ENCODE assay signal across 13 cellular contexts in the genomic region with DNA sequence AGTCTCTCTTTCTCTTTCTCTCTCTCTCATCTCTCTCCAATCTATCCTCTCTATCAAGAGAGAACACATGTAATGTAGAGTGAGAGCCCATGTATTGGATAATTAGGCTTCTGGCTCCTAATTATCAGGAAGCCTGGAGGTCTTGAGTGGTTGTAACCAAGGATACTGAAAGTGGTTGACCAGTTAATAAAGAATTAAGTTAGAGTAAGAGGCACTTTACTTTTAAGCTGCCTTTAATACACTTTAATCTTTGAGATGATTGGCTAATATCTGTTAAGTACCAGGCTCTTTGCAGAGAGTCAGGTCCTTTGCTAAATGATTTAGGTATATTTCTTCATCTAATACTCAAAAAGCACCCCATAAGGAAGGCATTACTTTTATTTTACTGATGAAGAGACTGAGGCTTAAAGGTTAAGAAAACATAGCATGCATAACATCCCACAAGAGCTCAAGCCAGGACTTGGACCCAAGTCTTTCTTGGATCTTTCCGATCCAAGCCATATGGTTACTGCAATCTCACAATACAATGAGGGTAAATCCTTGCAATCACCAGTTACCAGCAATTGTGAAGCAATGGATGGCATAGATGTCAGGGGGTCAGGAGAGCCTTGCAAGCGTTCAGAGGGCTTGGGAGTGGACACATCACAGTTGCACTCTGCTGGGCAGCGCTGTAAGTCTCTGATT. TPM values are rescaled to one million over a fixed set of nuclear protein-coding genes. Genes with fewer than 3 reads are reported as not detected.
DNase-seq lines count a peak whose midpoint lies in the region; ATAC-seq and TF ChIP-seq lines count a peak whose summit lies in the region.
"Had no signal": no experiment of that assay in that cellular context is flagged by ENCODE, and none has a peak within 500 bp of the region (broad histone marks: within the 10 kb centered on the region; RNA-seq: fewer than 3 reads in every experiment).

No MANE protein-coding gene starts in this region.

- no peaks in the 10 kb centered on the region for H3K27me3 ChIP-seq in CD8-positive, alpha-beta T cell (ENCODE audit: insufficient read depth, low read length)

- CTCF ChIA-PET in CD8-positive, alpha-beta T cell (lab: Charles Lee): interaction anchor here (1.4 to 8.9 kb wide), 6 partner anchors 10 to 163 kb away, joined by 3 to 57 read pairs (median 5); partner anchors contain the start of gene CD44

- no peak for ATAC-seq in CD8-positive, alpha-beta T cell
- no peak for ATAC-seq in activated naive CD8-positive, alpha-beta T cell treated with anti-CD3 and anti-CD28 coated beads, Interleukin-2, amount 10 ng/mL, durations not matched to agents 7 days and 5 days (ENCODE audit: low read depth)
- no peak for ATAC-seq in natural killer cell treated with Interleukin-12 subunit alpha and Interleukin-12 subunit beta and Interleukin-15 and Interleukin-18, amount 100 ng/mL, for 72 hours
- ATAC-seq in HG03565 (IDR thresholded peaks at IDR 0.05; ENCODE audit: unreplicated experiment): no peak

- no peaks in the 10 kb centered on the region for H3K9me3 Mint-ChIP-seq in CD8-positive, alpha-beta T cell
- no peaks in the 10 kb centered on the region for H3K9me3 Mint-ChIP-seq in activated naive CD8-positive, alpha-beta T cell treated with anti-CD3 and anti-CD28 coated beads, Interleukin-2, amount 10 ng/mL, durations not matched to agents 7 days and 5 days
- no peaks in the 10 kb centered on the region for H3K9me3 Mint-ChIP-seq in natural killer cell treated with Interleukin-12 subunit alpha and Interleukin-12 subunit beta and Interleukin-15 and Interleukin-18, amount 100 ng/mL, for 72 hours

- DNase-seq in CD8-positive, alpha-beta T cell: no peak
- DNase-seq in NCI-H1105 (lab: John Stamatoyannopoulos, UW): peak; percentile 34
- no peak for DNase-seq in activated naive CD8-positive, alpha-beta T cell treated with anti-CD3 and anti-CD28 coated beads, Interleukin-2, amount 10 ng/mL, durations not matched to agents 7 days and 5 days
- DNase-seq in natural killer cell treated with Interleukin-12 subunit alpha and Interleukin-12 subunit beta and Interleukin-15 and Interleukin-18, amount 100 ng/mL, for 72 hours (ENCODE audit: low spot score): no peak
- no peak for DNase-seq in mesenteric fat pad (ENCODE audit: low spot score)
- DNase-seq in substantia nigra (lab: John Stamatoyannopoulos, UW): no peak
- no peak for DNase-seq in hepatic stellate cell (ENCODE audit: low spot score)
- DNase-seq: activated CD4-positive, alpha-beta T cell treated with anti-CD3 and anti-CD28 coated beads, Interleukin-2, amount 50 U/mL, for 1 hour; KG1; NCI-H345; SIG-M5; small intestine had no signal

- H3K36me3 Mint-ChIP-seq in CD8-positive, alpha-beta T cell: peaks cover 65% of the 10 kb centered on the region
- H3K36me3 Mint-ChIP-seq in activated naive CD8-positive, alpha-beta T cell treated with anti-CD3 and anti-CD28 coated beads, Interleukin-2, amount 10 ng/mL, durations not matched to agents 7 days and 5 days: peaks cover 31% of the 10 kb centered on the region
- H3K36me3 Mint-ChIP-seq in natural killer cell treated with Interleukin-12 subunit alpha and Interleukin-12 subunit beta and Interleukin-15 and Interleukin-18, amount 100 ng/mL, for 72 hours: peaks cover 28% of the 10 kb centered on the region

- H3K27ac Mint-ChIP-seq in CD8-positive, alpha-beta T cell: peak overlapping the region; percentile 100
- H3K27ac Mint-ChIP-seq in activated naive CD8-positive, alpha-beta T cell treated with anti-CD3 and anti-CD28 coated beads, Interleukin-2, amount 10 ng/mL, durations not matched to agents 7 days and 5 days: peak overlapping the region; percentile 83
- H3K27ac Mint-ChIP-seq in natural killer cell treated with Interleukin-12 subunit alpha and Interleukin-12 subunit beta and Interleukin-15 and Interleukin-18, amount 100 ng/mL, for 72 hours: peak overlapping the region; percentile 35 to 97

- POLR2A ChIA-PET in CD8-positive, alpha-beta T cell (lab: Charles Lee): interaction anchor here (3.6 to 14.0 kb wide), 3 partner anchors 10 to 19 kb away, joined by 13 to 203 read pairs (median 31); no protein-coding TSS in a partner anchor
- POLR2A ChIA-PET in activated naive CD8-positive, alpha-beta T cell treated with anti-CD3 and anti-CD28 coated beads, Interleukin-2, amount 10 ng/mL, durations not matched to agents 7 days and 5 days (lab: Charles Lee): interaction anchor here (0.9 to 11.4 kb wide), 3 partner anchors 13 to 17 kb away, joined by 3 to 186 read pairs (median 57); no protein-coding TSS in a partner anchor

- no peak overlapping the region for H3K4me3 ChIP-seq in CD8-positive, alpha-beta T cell (ENCODE audit: low read depth, low read length)

- H3K27me3 Mint-ChIP-seq in CD8-positive, alpha-beta T cell (ENCODE audit: low read depth): no peaks in the 10 kb centered on the region
- H3K27me3 Mint-ChIP-seq in activated naive CD8-positive, alpha-beta T cell treated with anti-CD3 and anti-CD28 coated beads, Interleukin-2, amount 10 ng/mL, durations not matched to agents 7 days and 5 days: no peaks in the 10 kb centered on the region
- H3K27me3 Mint-ChIP-seq in natural killer cell treated with Interleukin-12 subunit alpha and Interleukin-12 subunit beta and Interleukin-15 and Interleukin-18, amount 100 ng/mL, for 72 hours: no peaks in the 10 kb centered on the region

- no peaks in the 10 kb centered on the region for H3K9me3 ChIP-seq in CD8-positive, alpha-beta T cell (ENCODE audit: low read length)

- intact Hi-C loops in CD8-positive, alpha-beta T cell (cut with DNase I, micrococcal nuclease): no loop called here

- peaks cover 95% of the 10 kb centered on the region for H3K4me1 ChIP-seq in CD8-positive, alpha-beta T cell (ENCODE audit: insufficient read depth, low read length)

- peak overlapping the region; percentile 38 for H3K4me3 Mint-ChIP-seq in CD8-positive, alpha-beta T cell
- H3K4me3 Mint-ChIP-seq in activated naive CD8-positive, alpha-beta T cell treated with anti-CD3 and anti-CD28 coated beads, Interleukin-2, amount 10 ng/mL, durations not matched to agents 7 days and 5 days: peak overlapping the region; percentile 62
- H3K4me3 Mint-ChIP-seq in natural killer cell treated with Interleukin-12 subunit alpha and Interleukin-12 subunit beta and Interleukin-15 and Interleukin-18, amount 100 ng/mL, for 72 hours: peak overlapping the region; percentile 36

- H3K36me3 ChIP-seq in CD8-positive, alpha-beta T cell (ENCODE audit: insufficient read depth, low read length): no peaks in the 10 kb centered on the region

- H3K4me1 Mint-ChIP-seq in CD8-positive, alpha-beta T cell (ENCODE audit: low read depth): peaks cover 100% of the 10 kb centered on the region
- peaks cover 89% of the 10 kb centered on the region for H3K4me1 Mint-ChIP-seq in activated naive CD8-positive, alpha-beta T cell treated with anti-CD3 and anti-CD28 coated beads, Interleukin-2, amount 10 ng/mL, durations not matched to agents 7 days and 5 days
- peaks cover 89 to 92% of the 10 kb centered on the region in 2 donors for H3K4me1 Mint-ChIP-seq in natural killer cell treated with Interleukin-12 subunit alpha and Interleukin-12 subunit beta and Interleukin-15 and Interleukin-18, amount 100 ng/mL, for 72 hours (ENCODE audit: low read depth in 2 of 2)

- no peak for TF ChIP-seq CTCF in CD8-positive, alpha-beta T cell (IDR thresholded peaks at IDR 0.05)

- peak overlapping the region; percentile 17 for H3K27ac ChIP-seq in CD8-positive, alpha-beta T cell (ENCODE audit: low read depth, low read length)
- H3K27ac ChIP-seq in substantia nigra (ENCODE audit: low read depth, low read length, poor library complexity, severe bottlenecking): no peak overlapping the region

RNA-seq across cellular contexts. Expression of gene CD44, which starts 22.1 kb away (rescaled TPM):
- total RNA-seq in CD8-positive, alpha-beta T cell: 1,000 to 10,000 TPM; 1,070 to 1,104 TPM
- total RNA-seq in activated naive CD8-positive, alpha-beta T cell treated with anti-CD3 and anti-CD28 coated beads, Interleukin-2, amount 10 ng/mL, durations not matched to agents 7 days and 5 days: 100 to 1,000 TPM; 551 to 555 TPM
- 100 to 1,000 TPM; 698 to 736 TPM for total RNA-seq in natural killer cell treated with Interleukin-12 subunit alpha and Interleukin-12 subunit beta and Interleukin-15 and Interleukin-18, amount 100 ng/mL, for 72 hours
- total RNA-seq in mesenteric fat pad: 280 TPM
